ENCODE assay signal across 31 cellular contexts in genomic region chr10:73399054-73399453, GRCh38.
"Had no signal": no experiment of that assay in that cellular context is flagged by ENCODE, and none has a peak within 500 bp of the region (broad histone marks: within the 10 kb centered on the region; RNA-seq: fewer than 3 reads in every experiment).

No MANE protein-coding gene starts in this region.

- H3K4me3 ChIP-seq: left lung, lower lobe of right lung, neural progenitor cell, right atrium auricular region, right lobe of liver, smooth muscle cell, stomach, testis, thyroid gland, transverse colon, upper lobe of right lung had no signal

- H3K4me2 ChIP-seq: neural progenitor cell, smooth muscle cell had no signal

- DNase-seq: hypothalamus; immature natural killer cell; kidney; left colon; left lung; lower lobe of right lung; mammary epithelial cell; mesendoderm; naive thymus-derived CD4-positive, alpha-beta T cell; occipital lobe; right lobe of liver; stimulated activated CD4-positive, alpha-beta T cell treated with anti-CD3 and anti-CD28 coated beads, Interleukin-1b, Interleukin-23, amount 100 ng/mL, for 48 hours; stimulated activated CD4-positive, alpha-beta T cell treated with anti-CD3 and anti-CD28 coated beads, Interleukin-2, amount 100 ng/mL, for 48 hours; stimulated activated CD4-positive, alpha-beta T cell treated with anti-CD3 and anti-CD28 coated beads, Interleukin-4, amount 100 ng/mL, for 4 hours; stimulated activated CD8-positive, alpha-beta memory T cell treated with anti-CD3 and anti-CD28 coated beads, Interleukin-4, amount 100 ng/mL, for 48 hours; stimulated activated naive B cell treated with anti-CD40 and anti-IgM and Interleukin-4, amounts not matched to agents 10 μg/mL and 1 μg/mL and 100 μg/mL, for 72 hours; stimulated activated naive CD8-positive, alpha-beta T cell treated with anti-CD3 and anti-CD28 coated beads, Interleukin-15, Interleukin-2, amounts not matched to agents 100 U/mL and 50 U/mL, for 24 hours; stomach; testis; thyroid gland; transverse colon; upper lobe of right lung had no signal

- FAIRE-seq: islet of Langerhans, kidney, urothelium cell line had no signal

- ATAC-seq: left colon; left lung; lower lobe of right lung; naive thymus-derived CD4-positive, alpha-beta T cell; right lobe of liver; stimulated activated naive B cell treated with anti-CD40 and anti-IgM and Interleukin-4, amounts not matched to agents 10 μg/mL and 1 μg/mL and 100 μg/mL, for 72 hours; stimulated activated naive CD8-positive, alpha-beta T cell treated with anti-CD3 and anti-CD28 coated beads, Interleukin-15, Interleukin-2, amounts not matched to agents 100 U/mL and 50 U/mL, for 24 hours; upper lobe of right lung had no signal

- H3K27ac ChIP-seq: left lung, lower lobe of right lung, neural progenitor cell, neutrophil, parathyroid adenoma, right atrium auricular region, right lobe of liver, stomach, testis, thyroid gland, transverse colon, upper lobe of right lung had no signal

- H3K27me3 ChIP-seq: left lung, neural progenitor cell, neutrophil, right atrium auricular region, right lobe of liver, stomach, testis, thyroid gland, transverse colon, upper lobe of right lung had no signal

- H3K4me3 Mint-ChIP-seq: immature natural killer cell; mesothelial cell of epicardium; naive thymus-derived CD4-positive, alpha-beta T cell; nephron; neural progenitor cell; stimulated activated naive B cell treated with anti-CD40 and anti-IgM and Interleukin-4, amounts not matched to agents 10 μg/mL and 1 μg/mL and 100 μg/mL, for 72 hours had no signal

- H3K4me1 Mint-ChIP-seq: mesothelial cell of epicardium, nephron, neural progenitor cell had no signal

- H3K27ac Mint-ChIP-seq: immature natural killer cell; mesothelial cell of epicardium; nephron; neural progenitor cell; stimulated activated naive B cell treated with anti-CD40 and anti-IgM and Interleukin-4, amounts not matched to agents 10 μg/mL and 1 μg/mL and 100 μg/mL, for 72 hours had no signal

- H2AFZ ChIP-seq: neural progenitor cell, parathyroid adenoma had no signal

- H3K9me3 ChIP-seq: left lung, lower lobe of right lung, neutrophil, right atrium auricular region, right lobe of liver, stomach, testis, thyroid gland, transverse colon, upper lobe of right lung had no signal

- H3K9ac ChIP-seq: neural progenitor cell, parathyroid adenoma had no signal

- H3K4me1 ChIP-seq: left lung, lower lobe of right lung, neural progenitor cell, right atrium auricular region, right lobe of liver, testis, thyroid gland, upper lobe of right lung had no signal

- H3K27me3 Mint-ChIP-seq: naive thymus-derived CD4-positive, alpha-beta T cell; stimulated activated naive B cell treated with anti-CD40 and anti-IgM and Interleukin-4, amounts not matched to agents 10 μg/mL and 1 μg/mL and 100 μg/mL, for 72 hours had no signal

- H3K9me3 Mint-ChIP-seq: immature natural killer cell; mesothelial cell of epicardium; nephron; neural progenitor cell; stimulated activated naive B cell treated with anti-CD40 and anti-IgM and Interleukin-4, amounts not matched to agents 10 μg/mL and 1 μg/mL and 100 μg/mL, for 72 hours had no signal
